In the genomic region with DNA sequence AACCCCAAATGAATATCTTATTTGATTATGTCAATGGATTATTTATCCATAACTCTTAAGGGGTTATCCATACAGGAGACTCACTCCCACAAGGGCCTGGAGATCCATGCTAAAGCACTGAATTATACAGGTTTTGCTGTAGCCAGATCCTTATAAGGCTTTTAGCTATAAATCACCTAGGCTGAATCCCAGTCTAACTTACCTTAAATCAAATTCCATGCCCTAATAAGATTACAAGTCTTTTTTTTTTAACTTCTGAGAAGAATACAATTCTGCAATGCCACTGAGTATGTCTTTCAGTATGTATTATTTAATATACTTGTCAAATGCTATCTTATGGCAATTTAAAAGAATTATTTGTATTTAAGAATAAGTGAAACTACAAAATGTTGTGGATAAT, we compare ENCODE assay signal across 4 cellular contexts.
"Had no signal": no experiment of that assay in that cellular context is flagged by ENCODE, and none has a peak within 500 bp of the region (broad histone marks: within the 10 kb centered on the region; RNA-seq: fewer than 3 reads in every experiment).

No MANE protein-coding gene starts in this region.

- H2AFZ ChIP-seq: GM23338 had no signal

- H3K4me2 ChIP-seq: GM23338 had no signal

- ATAC-seq: GM23338 had no signal

- H3K4me3 ChIP-seq: GM23338 had no signal

- DNase-seq: H9, HCEC 1CT, IMR-90 had no signal
